ENCODE assay signal across 9 cellular contexts in the genomic region with DNA sequence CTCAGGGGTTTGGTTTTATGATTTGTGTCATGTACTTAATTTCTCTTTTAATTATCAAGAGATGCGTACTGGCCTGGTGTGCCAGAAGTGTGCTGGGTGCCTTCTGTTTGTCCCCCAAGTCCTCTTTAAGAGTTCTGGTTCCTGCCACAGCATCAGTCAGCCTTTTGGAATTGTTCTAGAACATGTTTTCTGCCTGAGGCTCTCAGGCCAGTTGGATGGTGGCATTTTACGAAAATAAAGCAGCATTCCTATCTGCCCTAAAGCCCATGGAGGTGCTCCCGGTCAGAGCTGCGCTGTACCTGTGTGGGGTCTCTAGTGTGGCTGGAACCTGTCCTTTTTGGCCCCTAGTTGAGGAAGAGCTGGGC. TPM values are rescaled to one million over a fixed set of nuclear protein-coding genes. Genes with fewer than 3 reads are reported as not detected.
DNase-seq lines count a peak whose midpoint lies in the region; ATAC-seq, FAIRE-seq and TF ChIP-seq lines count a peak whose summit lies in the region.
"Had no signal": no experiment of that assay in that cellular context is flagged by ENCODE, and none has a peak within 500 bp of the region (broad histone marks: within the 10 kb centered on the region; RNA-seq: fewer than 3 reads in every experiment).

No MANE protein-coding gene starts in this region.

- H3K4me3 ChIP-seq in CD4-positive, CD25-positive, alpha-beta regulatory T cell (ENCODE audit: low read depth, low read length), result peak overlapping the region; percentile 78
- H3K4me3 ChIP-seq in OCI-LY1 (ENCODE audit: low read depth, low read length, poor library complexity, severe bottlenecking), result peak overlapping the region; percentile 37
- H3K4me3 ChIP-seq in endothelial cell of umbilical vein (replicated peaks in 1 of 3; ENCODE audit: insufficient read depth in 1 of 3, low read depth in 1 of 3, low read length in 3 of 3), result no peak overlapping the region

- H3K27ac ChIP-seq in CD4-positive, CD25-positive, alpha-beta regulatory T cell (ENCODE audit: insufficient read depth, low read length, poor library complexity, severe bottlenecking), result peak overlapping the region; percentile 88
- H3K27ac ChIP-seq in OCI-LY1 (ENCODE audit: low read depth, low read length, poor library complexity, severe bottlenecking), result peak overlapping the region; percentile 95
- peak overlapping the region; percentile 91 for H3K27ac ChIP-seq in endothelial cell of umbilical vein (ENCODE audit: insufficient read depth, low read depth, low read length)

- peaks cover 12% of the 10 kb centered on the region for H3K36me3 Mint-ChIP-seq in CD4-positive, CD25-positive, alpha-beta regulatory T cell
- H3K36me3 Mint-ChIP-seq in osteocyte (ENCODE audit: unreplicated experiment), result peaks cover 10% of the 10 kb centered on the region

- peaks cover 25% of the 10 kb centered on the region for H3K79me2 ChIP-seq in OCI-LY1 (ENCODE audit: insufficient read depth, low read length)
- H3K79me2 ChIP-seq in endothelial cell of umbilical vein (ENCODE audit: control insufficient read depth, insufficient read depth, low read length), result peaks cover 88% of the 10 kb centered on the region

- no peak for TF ChIP-seq POLR2A in endothelial cell of umbilical vein (IDR thresholded peaks at IDR 0.05; ENCODE audit: low read depth, low read length)

- H3K27me3 ChIP-seq in CD4-positive, CD25-positive, alpha-beta regulatory T cell (ENCODE audit: control insufficient read depth, insufficient read depth, low read length), result no peaks in the 10 kb centered on the region
- H3K27me3 ChIP-seq in OCI-LY1 (ENCODE audit: insufficient read depth, low read length), result no peaks in the 10 kb centered on the region
- H3K27me3 ChIP-seq in endothelial cell of umbilical vein (ENCODE audit: control insufficient read depth in 2 of 2, insufficient read depth in 2 of 2, low read length in 2 of 2), result no peaks in the 10 kb centered on the region

- TF ChIP-seq CTCF in OCI-LY1 (IDR thresholded peaks at IDR 0.05; ENCODE audit: low read length) (no peak), endothelial cell of umbilical vein (IDR thresholded peaks at IDR 0.05; ENCODE audit: extremely low read depth in 1 of 2, insufficient read depth in 1 of 2, low read depth in 1 of 2, low read length in 2 of 2) (no peak), osteocyte (IDR thresholded peaks at IDR 0.05) (no peak)

- H3K4me2 ChIP-seq in OCI-LY1 (ENCODE audit: low read length) (peak overlapping the region; percentile 70), endothelial cell of umbilical vein (ENCODE audit: insufficient read depth, low read length) (no peak overlapping the region)

- FAIRE-seq in endothelial cell of umbilical vein (lab: Jason Lieb, UNC), result peak; percentile 46
- FAIRE-seq: G401.6 had no signal

- H3K9me3 ChIP-seq in CD4-positive, CD25-positive, alpha-beta regulatory T cell (ENCODE audit: control insufficient read depth in 2 of 2, low read length in 2 of 2), result no peaks in the 10 kb centered on the region
- peaks cover 3% of the 10 kb centered on the region; the same call in 1 of the 2 replicates for H3K9me3 ChIP-seq in OCI-LY1 (ENCODE audit: low read length)
- no peaks in the 10 kb centered on the region for H3K9me3 ChIP-seq in endothelial cell of umbilical vein (replicated peaks; ENCODE audit: control insufficient read depth, insufficient read depth, low read length)

- ATAC-seq in CD4-positive, CD25-positive, alpha-beta regulatory T cell (ENCODE audit: low read depth in 2 of 2), result no peak

- DNase-seq in CD4-positive, CD25-positive, alpha-beta regulatory T cell, result no peak
- DNase-seq in endothelial cell of umbilical vein (ENCODE audit: low read depth, low spot score), result no peak
- no peak for DNase-seq in osteocyte (ENCODE audit: extremely low spot score, unreplicated experiment)
- DNase-seq in activated CD4-positive, CD25-positive, alpha-beta regulatory T cell treated with anti-CD3 and anti-CD28 coated beads, Interleukin-2, amount 50 U/mL, for 72 hours, result no peak
- no peak for DNase-seq in AG08395 (ENCODE audit: low spot score)
- no peak for DNase-seq in T-helper 9 cell
- no peak for DNase-seq in activated gamma-delta T cell (lab: John Stamatoyannopoulos, UW)

- no peaks in the 10 kb centered on the region for H3K9me3 Mint-ChIP-seq in CD4-positive, CD25-positive, alpha-beta regulatory T cell
- H3K9me3 Mint-ChIP-seq in osteocyte (ENCODE audit: unreplicated experiment), result no peaks in the 10 kb centered on the region

- H3K4me1 ChIP-seq in CD4-positive, CD25-positive, alpha-beta regulatory T cell (ENCODE audit: control insufficient read depth, insufficient read depth, low read length, poor library complexity, severe bottlenecking), result peaks cover 72% of the 10 kb centered on the region
- H3K4me1 ChIP-seq in OCI-LY1 (ENCODE audit: insufficient read depth, low read length, severe bottlenecking), result peaks cover 65% of the 10 kb centered on the region
- H3K4me1 ChIP-seq in endothelial cell of umbilical vein (ENCODE audit: control insufficient read depth, extremely low read depth, insufficient read depth, low read length), result peaks cover 67% of the 10 kb centered on the region

- H3F3A ChIP-seq in OCI-LY1 (ENCODE audit: insufficient read depth, low read length), result peaks cover 7% of the 10 kb centered on the region; the same call in 1 of the 2 replicates

- no peaks in the 10 kb centered on the region for H4K20me1 ChIP-seq in OCI-LY1 (ENCODE audit: insufficient read depth, low read length)
- no peaks in the 10 kb centered on the region for H4K20me1 ChIP-seq in endothelial cell of umbilical vein (replicated peaks; ENCODE audit: control insufficient read depth, extremely low read depth, insufficient read depth, low read length)

- POLR2A ChIA-PET in endothelial cell of umbilical vein (lab: Charles Lee), result no interaction called here

- CTCF ChIA-PET in endothelial cell of umbilical vein (lab: Charles Lee), result interaction anchor here (0.9 kb wide), 1 partner anchor 119 kb away, joined by 3 read pairs; no protein-coding TSS in a partner anchor

- peak overlapping the region; percentile 78 to 90 (median 88) for H3K4me3 Mint-ChIP-seq in CD4-positive, CD25-positive, alpha-beta regulatory T cell
- no peak overlapping the region for H3K4me3 Mint-ChIP-seq in osteocyte (ENCODE audit: unreplicated experiment)

- BruUV-seq in endothelial cell of umbilical vein (replicated peaks; lab: Mats Ljungman, UMichigan), result no TSS peak

- peak overlapping the region; percentile 64 for H3K9ac ChIP-seq in OCI-LY1 (ENCODE audit: low read length)
- H3K9ac ChIP-seq in endothelial cell of umbilical vein (replicated peaks; ENCODE audit: extremely low read depth, insufficient read depth, low read length), result peak overlapping the region; percentile 50

- peaks cover 23 to 88% (median 53%) of the 10 kb centered on the region in 4 donors for H3K4me1 Mint-ChIP-seq in CD4-positive, CD25-positive, alpha-beta regulatory T cell
- peaks cover 75% of the 10 kb centered on the region for H3K4me1 Mint-ChIP-seq in osteocyte (ENCODE audit: unreplicated experiment)

- dilution Hi-C loops in endothelial cell of umbilical vein (cut with MboI; ENCODE audit: extremely low pct_ligation_motif_present, low sequenced_read_pairs), result no loop called here

- H3K27ac Mint-ChIP-seq in CD4-positive, CD25-positive, alpha-beta regulatory T cell, result peak overlapping the region; percentile 92 to 99 (median 94)
- peak overlapping the region; percentile 82 for H3K27ac Mint-ChIP-seq in osteocyte (ENCODE audit: unreplicated experiment)

- no peak overlapping the region for H2AFZ ChIP-seq in OCI-LY1 (ENCODE audit: low read length)
- H2AFZ ChIP-seq in endothelial cell of umbilical vein (ENCODE audit: low read depth, low read length), result no peak overlapping the region

- no peaks in the 10 kb centered on the region for H3K27me3 Mint-ChIP-seq in CD4-positive, CD25-positive, alpha-beta regulatory T cell
- no peaks in the 10 kb centered on the region for H3K27me3 Mint-ChIP-seq in osteocyte (ENCODE audit: unreplicated experiment)

- intact Hi-C loops in endothelial cell of umbilical vein (cut with micrococcal nuclease), result loop anchor here (5.0 kb wide), 1 partner anchor 74 kb away; no protein-coding TSS in a partner anchor

- H3K9me2 ChIP-seq in OCI-LY1 (ENCODE audit: low read depth, low read length), result no peaks in the 10 kb centered on the region

- H3K36me3 ChIP-seq in CD4-positive, CD25-positive, alpha-beta regulatory T cell (ENCODE audit: control insufficient read depth, insufficient read depth, low read length), result peaks cover 22% of the 10 kb centered on the region
- peaks cover 37% of the 10 kb centered on the region for H3K36me3 ChIP-seq in OCI-LY1 (ENCODE audit: insufficient read depth, low read length)
- H3K36me3 ChIP-seq in endothelial cell of umbilical vein (ENCODE audit: control insufficient read depth in 2 of 2, extremely low read depth in 1 of 2, insufficient read depth in 2 of 2, low read length in 2 of 2), result peaks cover 0 to 15% of the 10 kb centered on the region in 2 experiments

- H3K9me1 ChIP-seq in endothelial cell of umbilical vein (replicated peaks; ENCODE audit: control insufficient read depth, extremely low read depth, insufficient read depth, low read length), result no peaks in the 10 kb centered on the region

RNA-seq across cellular contexts. Expression of gene TSSK6, which starts 54.1 kb away (rescaled TPM):
- 6.2 TPM for total RNA-seq in CD4-positive, CD25-positive, alpha-beta regulatory T cell
- polyA plus RNA-seq in CD4-positive, CD25-positive, alpha-beta regulatory T cell, result 1 to 10 TPM; 1.6 to 3.0 (median 1.8) TPM
- total RNA-seq in endothelial cell of umbilical vein (0.35 and 0.82 TPM in 2 replicates), osteocyte (1.7 and 2.0 TPM in 2 replicates)
- 0.76 and 1.7 TPM in 2 replicates for polyA plus RNA-seq in endothelial cell of umbilical vein
- 0.26 and 0.38 TPM in 2 replicates for polyA plus RNA-seq in endothelial cell of umbilical vein (2011; cell fraction: cytosol; rRNA removed)
- 0.56 and 0.63 TPM in 2 replicates for polyA plus RNA-seq in endothelial cell of umbilical vein (2011; cell fraction: nucleus; rRNA removed)
- polyA plus RNA-seq in endothelial cell of umbilical vein (2012), result 0.15 and 0.50 TPM in 2 replicates
- 0.36 and 0.42 TPM in 2 replicates for polyA minus RNA-seq in endothelial cell of umbilical vein
- polyA minus RNA-seq in endothelial cell of umbilical vein (2011; cell fraction: cytosol; rRNA and poly(A)+ RNA removed), result 2.8 TPM
- polyA minus RNA-seq in endothelial cell of umbilical vein (2011; cell fraction: nucleus; rRNA and poly(A)+ RNA removed), result 1.0 and 1.1 TPM in 2 replicates

RNA-seq across cellular contexts. Expression of gene NDUFA13, which starts 54.7 kb away (rescaled TPM):
- total RNA-seq in CD4-positive, CD25-positive, alpha-beta regulatory T cell, result 196 TPM
- polyA plus RNA-seq in CD4-positive, CD25-positive, alpha-beta regulatory T cell, result 100 to 1,000 TPM; 358 to 453 (median 400) TPM
- total RNA-seq in endothelial cell of umbilical vein (246 and 252 TPM in 2 replicates), osteocyte (372 and 376 TPM in 2 replicates)
- polyA plus RNA-seq in endothelial cell of umbilical vein, result 799 and 837 TPM in 2 replicates
- 504 and 596 TPM in 2 replicates for polyA plus RNA-seq in endothelial cell of umbilical vein (2011; cell fraction: cytosol; rRNA removed)
- 151 and 220 TPM in 2 replicates for polyA plus RNA-seq in endothelial cell of umbilical vein (2011; cell fraction: nucleus; rRNA removed)
- 252 and 475 TPM in 2 replicates for polyA plus RNA-seq in endothelial cell of umbilical vein (2012)
- 101 and 104 TPM in 2 replicates for polyA minus RNA-seq in endothelial cell of umbilical vein
- polyA minus RNA-seq in endothelial cell of umbilical vein (2011; cell fraction: cytosol; rRNA and poly(A)+ RNA removed), result 86.4 TPM
- polyA minus RNA-seq in endothelial cell of umbilical vein (2011; cell fraction: nucleus; rRNA and poly(A)+ RNA removed), result 23.7 and 36.8 TPM in 2 replicates

RNA-seq across cellular contexts. Expression of gene GATAD2A, which starts 55.8 kb away (rescaled TPM):
- total RNA-seq in CD4-positive, CD25-positive, alpha-beta regulatory T cell, result 134 TPM
- 10 to 100 TPM in 1 of 4 donors, 1 to 10 TPM in 3; 8.1 to 13.9 (median 9.7) TPM for polyA plus RNA-seq in CD4-positive, CD25-positive, alpha-beta regulatory T cell
- total RNA-seq in endothelial cell of umbilical vein (134 and 138 TPM in 2 replicates), osteocyte (75.6 and 81.3 TPM in 2 replicates)
- 26.2 and 27.3 TPM in 2 replicates for polyA plus RNA-seq in endothelial cell of umbilical vein
- polyA plus RNA-seq in endothelial cell of umbilical vein (2011; cell fraction: cytosol; rRNA removed), result 43.0 and 43.3 TPM in 2 replicates
- polyA plus RNA-seq in endothelial cell of umbilical vein (2011; cell fraction: nucleus; rRNA removed), result 28.3 and 42.4 TPM in 2 replicates
- polyA plus RNA-seq in endothelial cell of umbilical vein (2012), result 61.3 and 62.1 TPM in 2 replicates
- polyA minus RNA-seq in endothelial cell of umbilical vein, result 27.8 and 34.0 TPM in 2 replicates
- polyA minus RNA-seq in endothelial cell of umbilical vein (2011; cell fraction: cytosol; rRNA and poly(A)+ RNA removed), result 42.5 TPM
- polyA minus RNA-seq in endothelial cell of umbilical vein (2011; cell fraction: nucleus; rRNA and poly(A)+ RNA removed), result 15.0 and 27.9 TPM in 2 replicates

Comparison
In these comparisons a context has a peak if more than half of its experiments do, and no peak if none do; other contexts are left out.
1. H3K4me3 ChIP-seq: peak in CD4-positive, CD25-positive, alpha-beta regulatory T cell (single experiment) and OCI-LY1 (single experiment); none in endothelial cell of umbilical vein (0 of 3).
2. Peak in every context shown above with its lines, with median percentiles within 50 percentile points of each other: H3K27ac ChIP-seq.